Comparison of ENCODE assay signal across 19 cellular contexts in genomic region chr14:83247925-83248639, GRCh38.
DNase-seq lines count a peak whose midpoint lies in the region; ATAC-seq, FAIRE-seq and TF ChIP-seq lines count a peak whose summit lies in the region.
"Had no signal": no experiment of that assay in that cellular context is flagged by ENCODE, and none has a peak within 500 bp of the region (broad histone marks: within the 10 kb centered on the region; RNA-seq: fewer than 3 reads in every experiment).

No MANE protein-coding gene starts in this region.

- H3T11ph ChIP-seq in H9 (ENCODE audit: low read length): no peak overlapping the region

- H3K14ac ChIP-seq in H9 (ENCODE audit: insufficient read depth, low read length): no peak overlapping the region

- no peak for TF ChIP-seq EP300 in A549 (IDR thresholded peaks at IDR 0.05)

- H4K5ac ChIP-seq in H9 (ENCODE audit: insufficient read length, low read depth, low read length): no peak overlapping the region

- no peaks in the 10 kb centered on the region for H3K23me2 ChIP-seq in H9 (ENCODE audit: insufficient read length, low read depth, low read length, poor library complexity, severe bottlenecking)

- no peak overlapping the region for H3K56ac ChIP-seq in H9 (ENCODE audit: insufficient read length, low read depth, low read length)

- H3K23ac ChIP-seq in H9 (ENCODE audit: insufficient read length, low read depth, low read length): no peak overlapping the region

- no peaks in the 10 kb centered on the region for H3K27me3 Mint-ChIP-seq in glutamatergic neuron (ENCODE audit: unreplicated experiment)
- no peaks in the 10 kb centered on the region for H3K27me3 Mint-ChIP-seq in activated T-helper 1 cell treated with anti-CD3 and anti-CD28 coated beads, Interleukin-12 subunit alpha, Interleukin-12 subunit beta, Interleukin-2, Interleukin-4 antibody, amounts not matched to agents 30 ng/mL and 10 ng/mL and 1 ng/mL, durations not matched to agents 14 hours and 24 hours and 36 hours (ENCODE audit: insufficient read depth)
- H3K27me3 Mint-ChIP-seq in H9 (ENCODE audit: low read depth): no peaks in the 10 kb centered on the region
- H3K27me3 Mint-ChIP-seq: CD4-positive, alpha-beta memory T cell had no signal

- no peak overlapping the region for H3K18ac ChIP-seq in H9 (ENCODE audit: insufficient read length, low read depth, low read length)

- 27% methylated on average over 5 of the region's 5 CpGs for WGBS in A549 (ENCODE audit: missing lambda C conversion rate)
- no CpG with 5 or more reads among the region's 5 CpGs for WGBS in H9 (ENCODE audit: extremely low coverage, insufficient read length, low lambda C conversion rate)

- no peak overlapping the region for H2AK5ac ChIP-seq in H9 (ENCODE audit: insufficient read length, low read length)

- H2AFZ ChIP-seq in H9 (ENCODE audit: low read length): no peak overlapping the region
- H2AFZ ChIP-seq: GM23338 had no signal

- intact Hi-C loops in uterus (cut with DNase I; ENCODE audit: low total_unique reads): no loop called here
- intact Hi-C loops in activated T-helper 1 cell treated with anti-CD3 and anti-CD28 coated beads, Interleukin-12 subunit alpha, Interleukin-12 subunit beta, Interleukin-2, Interleukin-4 antibody, amounts not matched to agents 30 ng/mL and 10 ng/mL and 1 ng/mL, durations not matched to agents 14 hours and 24 hours and 36 hours (cut with micrococcal nuclease): no loop called here

- no peak for ATAC-seq in A549
- ATAC-seq: GM23338 had no signal

- H3K9ac ChIP-seq in SK-N-MC (ENCODE audit: insufficient read length) (peak overlapping the region; percentile 50), H9 (ENCODE audit: extremely low read depth, insufficient read length, low read length) (no peak overlapping the region)

- no peak overlapping the region for H3K4ac ChIP-seq in H9 (ENCODE audit: low read depth, low read length)

- no peaks in the 10 kb centered on the region for H3K36me3 ChIP-seq in SK-N-MC (ENCODE audit: insufficient read depth, low read length)
- H3K36me3 ChIP-seq in uterus: no peaks in the 10 kb centered on the region

- no peak for FAIRE-seq in A549 (lab: Jason Lieb, UNC)
- FAIRE-seq: GM12891, GM18507, H54 had no signal

- TF ChIP-seq RAD21 in A549 (conservative IDR thresholded peaks at IDR 0.05 in 1 of 2, IDR thresholded peaks at IDR 0.05 in 1 of 2): no peak

- H3K4me1 ChIP-seq in A549: no peaks in the 10 kb centered on the region
- H3K4me1 ChIP-seq in uterus: no peaks in the 10 kb centered on the region
- no peaks in the 10 kb centered on the region for H3K4me1 ChIP-seq in H9 (ENCODE audit: insufficient read depth, low read length)

- CTCF ChIA-PET in A549 (lab: Yijun Ruan, JAX): no interaction called here

- POLR2A ChIA-PET in A549 (lab: Yijun Ruan, JAX): no interaction called here

- H2BK12ac ChIP-seq in H9 (ENCODE audit: insufficient read length, low read depth, low read length): no peak overlapping the region

- no peak overlapping the region for H2BK120ac ChIP-seq in H9 (ENCODE audit: low read depth, low read length, poor library complexity, severe bottlenecking)

- no peak for TF ChIP-seq POLR2A in A549 (IDR thresholded peaks at IDR 0.05; ENCODE audit: low read length)
- TF ChIP-seq POLR2A in uterus (IDR thresholded peaks at IDR 0.05): no peak

- H3K9me3 Mint-ChIP-seq in glutamatergic neuron (ENCODE audit: unreplicated experiment) (peaks cover 2% of the 10 kb centered on the region), H9 (peaks cover 0 to 2% of the 10 kb centered on the region in 2 experiments; a peak in 2 of 5 replicates)
- H3K9me3 Mint-ChIP-seq in activated T-helper 1 cell treated with anti-CD3 and anti-CD28 coated beads, Interleukin-12 subunit alpha, Interleukin-12 subunit beta, Interleukin-2, Interleukin-4 antibody, amounts not matched to agents 30 ng/mL and 10 ng/mL and 1 ng/mL, durations not matched to agents 14 hours and 24 hours and 36 hours: peaks cover 15% of the 10 kb centered on the region

- H3K9me3 ChIP-seq in A549 (peaks cover 2% of the 10 kb centered on the region; the same call in 1 of the 3 replicates), SK-N-MC (ENCODE audit: low read depth, low read length) (no peaks in the 10 kb centered on the region), uterus (no peaks in the 10 kb centered on the region), H9 (ENCODE audit: control insufficient read depth, low read depth, low read length) (peaks cover 5% of the 10 kb centered on the region)

- TF ChIP-seq CTCF in A549 (IDR thresholded peaks at IDR 0.05) (no peak), glutamatergic neuron (IDR thresholded peaks at IDR 0.05; ENCODE audit: partially characterized antibody, unreplicated experiment) (no peak), uterus (IDR thresholded peaks at IDR 0.05) (no peak), H9 (conservative IDR thresholded peaks at IDR 0.05) (no peak)

- no peak for DNase-seq in A549 (ENCODE audit: low read depth in 1 of 2, low spot score in 1 of 2)
- DNase-seq in SK-N-MC (ENCODE audit: low read depth, low spot score): no peak
- peak; percentile 39 for DNase-seq in glutamatergic neuron
- no peak for DNase-seq in uterus
- DNase-seq in activated T-helper 1 cell treated with anti-CD3 and anti-CD28 coated beads, Interleukin-12 subunit alpha, Interleukin-12 subunit beta, Interleukin-2, Interleukin-4 antibody, amounts not matched to agents 30 ng/mL and 10 ng/mL and 1 ng/mL, durations not matched to agents 14 hours and 24 hours and 36 hours (ENCODE audit: low spot score): no peak
- no peak for DNase-seq in H9
- DNase-seq: 8988T; C1 segment of cervical spinal cord; Calu3; CD4-positive, alpha-beta memory T cell; COR-L47; DMS53; DMS79 treated with DMSO at 0.1 percent for 48 hours; GF-D8; HCEC 1CT had no signal

- no peak overlapping the region for H2BK20ac ChIP-seq in H9 (ENCODE audit: low read depth, low read length, poor library complexity, severe bottlenecking)

- no peaks in the 10 kb centered on the region for H4K20me1 ChIP-seq in H9 (ENCODE audit: control insufficient read depth, insufficient read depth, insufficient read length)

- H3K36me3 Mint-ChIP-seq in glutamatergic neuron (ENCODE audit: unreplicated experiment): peaks cover 13% of the 10 kb centered on the region
- no peaks in the 10 kb centered on the region for H3K36me3 Mint-ChIP-seq in activated T-helper 1 cell treated with anti-CD3 and anti-CD28 coated beads, Interleukin-12 subunit alpha, Interleukin-12 subunit beta, Interleukin-2, Interleukin-4 antibody, amounts not matched to agents 30 ng/mL and 10 ng/mL and 1 ng/mL, durations not matched to agents 14 hours and 24 hours and 36 hours (ENCODE audit: low read depth)
- peaks cover 0 to 2% (median 0%) of the 10 kb centered on the region in 3 experiments; a peak in 2 of 7 replicates for H3K36me3 Mint-ChIP-seq in H9 (ENCODE audit: insufficient read depth in 1 of 3, low read depth in 3 of 3)
- H3K36me3 Mint-ChIP-seq: CD4-positive, alpha-beta memory T cell had no signal

- no peak overlapping the region for H3K27ac Mint-ChIP-seq in glutamatergic neuron (ENCODE audit: unreplicated experiment)
- no peak overlapping the region for H3K27ac Mint-ChIP-seq in activated T-helper 1 cell treated with anti-CD3 and anti-CD28 coated beads, Interleukin-12 subunit alpha, Interleukin-12 subunit beta, Interleukin-2, Interleukin-4 antibody, amounts not matched to agents 30 ng/mL and 10 ng/mL and 1 ng/mL, durations not matched to agents 14 hours and 24 hours and 36 hours
- H3K27ac Mint-ChIP-seq in H9: no peak overlapping the region; a peak in 1 of 7 replicates
- H3K27ac Mint-ChIP-seq: CD4-positive, alpha-beta memory T cell; GM23338 had no signal

- H3K27me3 ChIP-seq in uterus: no peaks in the 10 kb centered on the region
- H3K27me3 ChIP-seq in H9 (ENCODE audit: insufficient read depth, low read length): no peaks in the 10 kb centered on the region

- H2BK15ac ChIP-seq in H9 (ENCODE audit: low read depth, low read length): no peak overlapping the region

- H2BK5ac ChIP-seq in H9 (ENCODE audit: insufficient read length, low read length): no peak overlapping the region

- no peak overlapping the region for H3K4me3 Mint-ChIP-seq in glutamatergic neuron (ENCODE audit: unreplicated experiment)
- no peak overlapping the region for H3K4me3 Mint-ChIP-seq in activated T-helper 1 cell treated with anti-CD3 and anti-CD28 coated beads, Interleukin-12 subunit alpha, Interleukin-12 subunit beta, Interleukin-2, Interleukin-4 antibody, amounts not matched to agents 30 ng/mL and 10 ng/mL and 1 ng/mL, durations not matched to agents 14 hours and 24 hours and 36 hours
- H3K4me3 Mint-ChIP-seq in H9: no peak overlapping the region
- H3K4me3 Mint-ChIP-seq: CD4-positive, alpha-beta memory T cell; GM23338 had no signal

- no peaks in the 10 kb centered on the region for H3K79me2 ChIP-seq in H9 (ENCODE audit: insufficient read depth, low read length)

- H3K27ac ChIP-seq in A549 (no peak overlapping the region), SK-N-MC (peak overlapping the region; percentile 65), uterus (no peak overlapping the region), H9 (ENCODE audit: insufficient read length, low read depth, low read length) (no peak overlapping the region)

- no peak overlapping the region for H4K91ac ChIP-seq in H9 (ENCODE audit: insufficient read length, low read depth, low read length)

- no peak overlapping the region for H4K8ac ChIP-seq in H9 (replicated peaks; ENCODE audit: insufficient read length, low read depth, low read length)

- H3K4me2 ChIP-seq in A549 (no peak overlapping the region), H9 (ENCODE audit: insufficient read depth, insufficient read length, low read length) (no peak overlapping the region)
- H3K4me2 ChIP-seq: GM23338 had no signal

- H3K4me3 ChIP-seq in A549 (no peak overlapping the region), SK-N-MC (peak overlapping the region; percentile 58), uterus (no peak overlapping the region)
- H3K4me3 ChIP-seq: GM23338 had no signal

- peaks cover 17% of the 10 kb centered on the region for H3K4me1 Mint-ChIP-seq in glutamatergic neuron (ENCODE audit: low read depth, unreplicated experiment)
- no peaks in the 10 kb centered on the region for H3K4me1 Mint-ChIP-seq in activated T-helper 1 cell treated with anti-CD3 and anti-CD28 coated beads, Interleukin-12 subunit alpha, Interleukin-12 subunit beta, Interleukin-2, Interleukin-4 antibody, amounts not matched to agents 30 ng/mL and 10 ng/mL and 1 ng/mL, durations not matched to agents 14 hours and 24 hours and 36 hours (ENCODE audit: low read depth)
- H3K4me1 Mint-ChIP-seq in H9: no peaks in the 10 kb centered on the region
- H3K4me1 Mint-ChIP-seq: CD4-positive, alpha-beta memory T cell; GM23338 had no signal

- no peaks in the 10 kb centered on the region for H3K79me1 ChIP-seq in H9 (ENCODE audit: insufficient read depth, low read depth, low read length, poor library complexity, severe bottlenecking)

TF ChIP-seq in A549, 52 proteins besides CTCF, POLR2A, EP300 and RAD21 (continues in another document):
- peak; percentile 84 for TF ChIP-seq MAFK (IDR thresholded peaks at IDR 0.05; ENCODE audit: partially characterized antibody)
